Comparison of ENCODE assay signal across 8 cellular contexts in the genomic region with DNA sequence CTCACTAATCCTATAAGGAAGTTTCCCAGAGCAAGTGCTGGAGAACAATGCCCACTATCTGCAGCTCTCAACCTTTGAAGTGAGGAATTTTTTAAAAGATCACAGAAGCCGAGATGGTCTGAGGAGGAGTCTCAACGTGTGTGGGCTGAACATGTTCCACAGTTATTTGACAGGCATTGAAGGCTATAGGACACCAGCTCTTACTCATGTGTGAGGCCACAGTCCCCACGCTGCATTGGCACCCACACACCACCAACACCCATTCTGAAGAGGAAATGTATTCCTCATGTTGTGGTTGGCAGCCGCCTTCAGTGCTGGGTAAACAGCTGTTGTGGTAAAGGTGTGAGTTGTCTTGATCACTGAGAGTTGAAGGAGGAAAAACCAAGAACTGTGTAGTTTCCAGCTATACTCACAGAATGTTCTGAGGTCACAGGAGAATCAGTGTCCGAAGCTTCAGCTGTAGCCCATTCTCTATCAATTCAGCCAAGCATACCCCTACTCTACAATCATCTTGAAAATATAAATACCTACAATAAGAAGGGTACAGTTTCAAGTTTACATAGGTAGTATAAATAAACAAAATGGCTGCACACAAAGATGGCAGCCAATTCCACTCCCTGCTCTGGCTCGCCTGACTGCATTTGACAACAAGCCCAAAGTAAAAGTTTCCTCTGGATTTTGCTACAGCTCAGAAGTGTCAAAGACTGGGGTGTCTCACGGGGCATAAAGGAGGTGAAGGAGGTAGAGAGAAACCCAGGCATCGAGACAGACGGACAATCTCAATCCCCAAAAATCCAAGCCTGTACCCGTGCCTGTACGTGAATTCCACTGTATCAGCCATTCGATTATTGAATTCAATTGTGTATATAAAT. TPM values are rescaled to one million over a fixed set of nuclear protein-coding genes. Genes with fewer than 3 reads are reported as not detected.
DNase-seq lines count a peak whose midpoint lies in the region; ATAC-seq and TF ChIP-seq lines count a peak whose summit lies in the region.

No MANE protein-coding gene starts in this region.

- H3F3A ChIP-seq in PC-9 (ENCODE audit: insufficient read depth, low read depth), result no peaks in the 10 kb centered on the region

- intact Hi-C loops in MCF 10A (cut with micrococcal nuclease) (no loop called here), PC-9 (cut with micrococcal nuclease; ENCODE audit: unreplicated experiment) (no loop called here)

- no peak overlapping the region for H2AFZ ChIP-seq in PC-9

- no peak for TF ChIP-seq EP300 in suprapubic skin (IDR thresholded peaks at IDR 0.05)

- H3K27ac ChIP-seq in suprapubic skin (no peak overlapping the region), PC-9 (no peak overlapping the region)

- peak; percentile 96 for ATAC-seq in HG02759 (IDR thresholded peaks at IDR 0.05; ENCODE audit: unreplicated experiment)

- no peak overlapping the region for H3K27ac Mint-ChIP-seq in MCF 10A (ENCODE audit: low read depth, unreplicated experiment)

- H3K4me3 ChIP-seq in suprapubic skin, result no peak overlapping the region
- no peak overlapping the region for H3K4me3 ChIP-seq in PC-9

- TF ChIP-seq CTCF in GM13977 (IDR thresholded peaks at IDR 0.05; ENCODE audit: extremely low read depth, insufficient read depth, missing control alignments) (peak; percentile 10), MCF 10A (IDR thresholded peaks at IDR 0.05; ENCODE audit: unreplicated experiment) (no peak), suprapubic skin (IDR thresholded peaks at IDR 0.05) (no peak), PC-9 (conservative IDR thresholded peaks at IDR 0.05) (no peak)

- peaks cover 4% of the 10 kb centered on the region for H3K36me3 Mint-ChIP-seq in MCF 10A (ENCODE audit: insufficient read depth, unreplicated experiment)

- H3K27me3 Mint-ChIP-seq in MCF 10A (ENCODE audit: insufficient read depth, unreplicated experiment), result no peaks in the 10 kb centered on the region

- no peaks in the 10 kb centered on the region for H3K9me3 Mint-ChIP-seq in MCF 10A (ENCODE audit: unreplicated experiment)

- no TSS peak for BruUV-seq in MCF 10A (replicated peaks; lab: Mats Ljungman, UMichigan)
- no TSS peak for BruUV-seq in PC-9 (replicated peaks; lab: Mats Ljungman, UMichigan)

- no peaks in the 10 kb centered on the region for H3K9me2 ChIP-seq in PC-9 (ENCODE audit: insufficient read depth)

- no peaks in the 10 kb centered on the region for H3K4me1 Mint-ChIP-seq in MCF 10A (ENCODE audit: insufficient read depth, unreplicated experiment)

- H3K4me1 ChIP-seq in suprapubic skin, result peaks cover 2% of the 10 kb centered on the region
- H3K4me1 ChIP-seq in PC-9 (replicated peaks; ENCODE audit: insufficient read depth), result no peaks in the 10 kb centered on the region

- in situ Hi-C loops in GM13977 (cut with MboI; ENCODE audit: low pct_unique_long_range_greater_than_20kb, low sequenced_read_pairs, unreplicated experiment), result no loop called here

- WGBS in suprapubic skin, result 75% methylated on average over 12 of the region's 12 CpGs

- no peak for DNase-seq in GM13977 (ENCODE audit: low spot score)
- DNase-seq in T-helper 1 cell, result peak; percentile 58 to 95 (median 73)
- peak; percentile 4 for DNase-seq in MCF 10A (ENCODE audit: unreplicated experiment)
- peak; percentile 90 for DNase-seq in stimulated activated CD4-positive, alpha-beta T cell treated with anti-CD3 and anti-CD28 coated beads, Interleukin-4, amount 100 ng/mL, for 24 hours
- DNase-seq in RPMI8226, result no peak
- DNase-seq in suprapubic skin (ENCODE audit: low spot score in 2 of 2), result no peak
- no peak for DNase-seq in PC-9

- no peak overlapping the region for H3K4me3 Mint-ChIP-seq in MCF 10A (ENCODE audit: unreplicated experiment)

- no peaks in the 10 kb centered on the region for H3K36me3 ChIP-seq in suprapubic skin
- H3K36me3 ChIP-seq in PC-9 (ENCODE audit: low read depth), result no peaks in the 10 kb centered on the region

- H3K9me3 ChIP-seq in suprapubic skin, result no peaks in the 10 kb centered on the region
- no peaks in the 10 kb centered on the region for H3K9me3 ChIP-seq in PC-9 (ENCODE audit: insufficient read depth, low read depth)

- POLR2A ChIA-PET in MCF 10A (lab: Yijun Ruan, JAX), result no interaction called here
- POLR2A ChIA-PET in PC-9 (lab: Charles Lee; ENCODE audit: unreplicated experiment), result no interaction called here

- no peaks in the 10 kb centered on the region for H3K79me2 ChIP-seq in PC-9 (ENCODE audit: low read depth)

- H4K20me1 ChIP-seq in PC-9 (ENCODE audit: insufficient read depth), result no peaks in the 10 kb centered on the region

- H3K4me2 ChIP-seq in PC-9, result no peak overlapping the region

- CTCF ChIA-PET in MCF 10A (lab: Yijun Ruan, JAX), result interaction anchor here (0.6 kb wide), 1 partner anchor 298 kb away, joined by 4 read pairs; no protein-coding TSS in a partner anchor
- CTCF ChIA-PET in PC-9 (lab: Charles Lee), result no interaction called here

- TF ChIP-seq POLR2A in suprapubic skin (IDR thresholded peaks at IDR 0.05), result no peak

- no peaks in the 10 kb centered on the region for H3K27me3 ChIP-seq in suprapubic skin
- H3K27me3 ChIP-seq in PC-9 (ENCODE audit: insufficient read depth, low read depth), result no peaks in the 10 kb centered on the region

RNA-seq across cellular contexts. Expression of gene CD226, which starts 12.1 kb away (rescaled TPM):
- 2.6 and 3.4 TPM in 2 replicates for total RNA-seq in MCF 10A (2022)
- total RNA-seq in suprapubic skin, result under 1 TPM; 0.05 to 0.24 (median 0.16) TPM
- 0.13 TPM in 2 replicates for total RNA-seq in PC-9 (2021)

Comparison
In these comparisons a context has a peak if more than half of its experiments do, and no peak if none do; other contexts are left out.
1. DNase-seq: peak in T-helper 1 cell (5 of 5), MCF 10A (single experiment) and stimulated activated CD4-positive, alpha-beta T cell treated with anti-CD3 and anti-CD28 coated beads, Interleukin-4, amount 100 ng/mL, for 24 hours (single experiment); none in GM13977 (single experiment), RPMI8226 (single experiment), suprapubic skin (0 of 2) and PC-9 (0 of 2).